In genomic region chr1:93661829-93662474, GRCh38 we compare ENCODE assay signal across 8 cellular contexts. TPM values are rescaled to one million over a fixed set of nuclear protein-coding genes. Genes with fewer than 3 reads are reported as not detected.
DNase-seq lines count a peak whose midpoint lies in the region; ATAC-seq and TF ChIP-seq lines count a peak whose summit lies in the region.

No MANE protein-coding gene starts in this region.

- H3K4me1 ChIP-seq in MM.1S (ENCODE audit: low read length) = no peaks in the 10 kb centered on the region

- H3K4me2 ChIP-seq in MM.1S (ENCODE audit: low read depth, low read length) = no peak overlapping the region

- DNase-seq in GM04504 (ENCODE audit: low read depth) (peak; percentile 55), ecto neural progenitor cell (ENCODE audit: low spot score) (peak; percentile 25), progenitor cell of endocrine pancreas (ENCODE audit: low spot score, unreplicated experiment) (no peak), NCI-H748 (lab: John Stamatoyannopoulos, UW; ENCODE audit: unreplicated experiment) (no peak), NCI-H187 (lab: John Stamatoyannopoulos, UW) (no peak), MM.1S (no peak)

- no peak; the same call in 1 of the 2 replicates for TF ChIP-seq EP300 in Ishikawa (IDR thresholded peaks at IDR 0.05; ENCODE audit: borderline replicate concordance)

- H3K9me2 ChIP-seq in MM.1S (replicated peaks; ENCODE audit: insufficient read depth, low read length) = no peaks in the 10 kb centered on the region

- no peaks in the 10 kb centered on the region for H3K36me3 ChIP-seq in MM.1S (replicated peaks; ENCODE audit: insufficient read depth, low read length)

- H3K27me3 ChIP-seq in MM.1S (replicated peaks; ENCODE audit: insufficient read depth, low read length) = no peaks in the 10 kb centered on the region

- H3K4me1 Mint-ChIP-seq in progenitor cell of endocrine pancreas (ENCODE audit: low read depth) = peaks cover 22% of the 10 kb centered on the region

- H3K27ac ChIP-seq in MM.1S (ENCODE audit: low read length) = no peak overlapping the region

- no peak for TF ChIP-seq RAD21 in Ishikawa (IDR thresholded peaks at IDR 0.05; ENCODE audit: low read depth)

- no peaks in the 10 kb centered on the region for H4K20me1 ChIP-seq in MM.1S (ENCODE audit: insufficient read depth, low read length)

- H2AFZ ChIP-seq in MM.1S (ENCODE audit: low read length) = no peak overlapping the region

- no peaks in the 10 kb centered on the region for H3F3A ChIP-seq in MM.1S (ENCODE audit: insufficient read depth, low read length)

- H3K9ac ChIP-seq in MM.1S (ENCODE audit: low read length) = no peak overlapping the region

- H3K79me2 ChIP-seq in MM.1S (ENCODE audit: low read length) = no peaks in the 10 kb centered on the region

- no peak overlapping the region for H3K4me3 ChIP-seq in MM.1S (ENCODE audit: low read length)

- H3K4me3 Mint-ChIP-seq in progenitor cell of endocrine pancreas (ENCODE audit: low read depth) = no peak overlapping the region

- no peaks in the 10 kb centered on the region for H3K9me3 Mint-ChIP-seq in progenitor cell of endocrine pancreas (ENCODE audit: low read depth)

- ATAC-seq in HG02610 (IDR thresholded peaks at IDR 0.05; ENCODE audit: unreplicated experiment) = no peak

- no peaks in the 10 kb centered on the region for H3K27me3 Mint-ChIP-seq in progenitor cell of endocrine pancreas

- no peak for TF ChIP-seq CTCF in progenitor cell of endocrine pancreas (IDR thresholded peaks at IDR 0.05; ENCODE audit: unreplicated experiment)
- no peak for TF ChIP-seq CTCF in MM.1S (IDR thresholded peaks at IDR 0.05; ENCODE audit: low read length)

- H3K9me3 ChIP-seq in MM.1S (replicated peaks; ENCODE audit: insufficient read depth, low read length) = no peaks in the 10 kb centered on the region

- H3K36me3 Mint-ChIP-seq in progenitor cell of endocrine pancreas (ENCODE audit: insufficient read depth) = no peaks in the 10 kb centered on the region

- peak overlapping the region; percentile 69 for H3K27ac Mint-ChIP-seq in progenitor cell of endocrine pancreas

TF ChIP-seq in Ishikawa, 13 proteins besides CTCF, POLR2A, EP300 and RAD21:
- TF ChIP-seq TEAD4 (IDR thresholded peaks at IDR 0.05) (peak; percentile 8; the same call in 1 of the 2 replicates), MAX (IDR thresholded peaks at IDR 0.05) (peak; percentile 22; the same call in 1 of the 2 replicates), CEBPB (IDR thresholded peaks at IDR 0.05) (no peak), USF1 (IDR thresholded peaks at IDR 0.05) (peak; percentile 61), NFIC (IDR thresholded peaks at IDR 0.05) (0 out of 2 replicates have a peak, but pooled peaks have one; percentile 2), FOXM1 (IDR thresholded peaks at IDR 0.05; ENCODE audit: borderline replicate concordance, low read depth) (0 out of 2 replicates have a peak, but pooled peaks have one; percentile 7)

RNA-seq across cellular contexts. Expression of gene BCAR3, which starts 19.7 kb away (rescaled TPM):
- 7.1 and 10.5 TPM in 2 replicates for total RNA-seq in progenitor cell of endocrine pancreas

Comparison
In these comparisons a context has a peak if more than half of its experiments do, and no peak if none do; other contexts are left out.
1. DNase-seq: peak in GM04504 (single experiment) and ecto neural progenitor cell (single experiment); none in progenitor cell of endocrine pancreas (single experiment), NCI-H748 (single experiment), NCI-H187 (0 of 2) and MM.1S (single experiment).